In the genomic region with DNA sequence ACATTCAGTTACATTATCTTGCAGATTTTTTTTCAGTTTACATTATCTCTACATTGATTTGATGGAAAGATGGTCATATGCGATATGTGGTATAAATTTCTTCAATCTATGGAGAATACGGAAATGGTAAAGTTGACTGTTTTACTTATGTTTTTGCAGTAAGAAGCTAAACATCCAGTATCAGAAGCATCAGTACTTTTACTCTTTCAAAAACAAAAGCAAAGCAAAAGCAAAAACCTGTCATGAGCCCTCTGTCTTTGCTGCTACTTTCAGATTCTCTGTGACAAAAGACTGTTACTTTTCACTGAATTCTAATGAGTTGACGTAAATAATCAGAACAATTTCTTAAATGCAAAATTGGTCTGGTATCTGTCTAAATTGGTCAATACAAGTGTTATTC, we compare ENCODE assay signal across 1 cellular context.
TF ChIP-seq lines count a peak whose summit lies in the region.

No MANE protein-coding gene starts in this region.

TF ChIP-seq in IMR-90, 13 proteins besides CTCF, POLR2A, EP300 and RAD21:
- TF ChIP-seq ELK1 (IDR thresholded peaks at IDR 0.05; ENCODE audit: borderline replicate concordance, low read depth, low read length) (no peak), MAFK (IDR thresholded peaks at IDR 0.05; ENCODE audit: low read depth, low read length) (no peak), FOS (IDR thresholded peaks at IDR 0.05; ENCODE audit: low read depth, low read length) (no peak), CEBPB (IDR thresholded peaks at IDR 0.05; ENCODE audit: low read depth, low read length) (no peak), RFX5 (IDR thresholded peaks at IDR 0.05; ENCODE audit: low read depth, low read length) (no peak), SMC3 (IDR thresholded peaks at IDR 0.05; ENCODE audit: low read depth, low read length) (no peak), RCOR1 (IDR thresholded peaks at IDR 0.05; ENCODE audit: insufficient replicate concordance, low read length) (no peak), BHLHE40 (IDR thresholded peaks at IDR 0.05; ENCODE audit: low read depth, low read length) (no peak), NFE2L2 (IDR thresholded peaks at IDR 0.05; ENCODE audit: low read depth, low read length) (no peak), MXI1 (IDR thresholded peaks at IDR 0.05; ENCODE audit: borderline replicate concordance, low read depth, low read length) (no peak), MAZ (IDR thresholded peaks at IDR 0.05; ENCODE audit: borderline replicate concordance, low read depth, low read length) (no peak), CHD1 (IDR thresholded peaks at IDR 0.05; ENCODE audit: low read depth, low read length) (no peak)
- TF ChIP-seq, protein P1, sequence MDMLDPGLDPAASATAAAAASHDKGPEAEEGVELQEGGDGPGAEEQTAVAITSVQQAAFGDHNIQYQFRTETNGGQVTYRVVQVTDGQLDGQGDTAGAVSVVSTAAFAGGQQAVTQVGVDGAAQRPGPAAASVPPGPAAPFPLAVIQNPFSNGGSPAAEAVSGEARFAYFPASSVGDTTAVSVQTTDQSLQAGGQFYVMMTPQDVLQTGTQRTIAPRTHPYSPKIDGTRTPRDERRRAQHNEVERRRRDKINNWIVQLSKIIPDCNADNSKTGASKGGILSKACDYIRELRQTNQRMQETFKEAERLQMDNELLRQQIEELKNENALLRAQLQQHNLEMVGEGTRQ (IDR thresholded peaks at IDR 0.05; ENCODE audit: low read depth, low read length), result no peak
TF ChIP-seq in IMR-90: peak in this region for 0.
